Comparison of ENCODE assay signal across 8 cellular contexts in the genomic region with DNA sequence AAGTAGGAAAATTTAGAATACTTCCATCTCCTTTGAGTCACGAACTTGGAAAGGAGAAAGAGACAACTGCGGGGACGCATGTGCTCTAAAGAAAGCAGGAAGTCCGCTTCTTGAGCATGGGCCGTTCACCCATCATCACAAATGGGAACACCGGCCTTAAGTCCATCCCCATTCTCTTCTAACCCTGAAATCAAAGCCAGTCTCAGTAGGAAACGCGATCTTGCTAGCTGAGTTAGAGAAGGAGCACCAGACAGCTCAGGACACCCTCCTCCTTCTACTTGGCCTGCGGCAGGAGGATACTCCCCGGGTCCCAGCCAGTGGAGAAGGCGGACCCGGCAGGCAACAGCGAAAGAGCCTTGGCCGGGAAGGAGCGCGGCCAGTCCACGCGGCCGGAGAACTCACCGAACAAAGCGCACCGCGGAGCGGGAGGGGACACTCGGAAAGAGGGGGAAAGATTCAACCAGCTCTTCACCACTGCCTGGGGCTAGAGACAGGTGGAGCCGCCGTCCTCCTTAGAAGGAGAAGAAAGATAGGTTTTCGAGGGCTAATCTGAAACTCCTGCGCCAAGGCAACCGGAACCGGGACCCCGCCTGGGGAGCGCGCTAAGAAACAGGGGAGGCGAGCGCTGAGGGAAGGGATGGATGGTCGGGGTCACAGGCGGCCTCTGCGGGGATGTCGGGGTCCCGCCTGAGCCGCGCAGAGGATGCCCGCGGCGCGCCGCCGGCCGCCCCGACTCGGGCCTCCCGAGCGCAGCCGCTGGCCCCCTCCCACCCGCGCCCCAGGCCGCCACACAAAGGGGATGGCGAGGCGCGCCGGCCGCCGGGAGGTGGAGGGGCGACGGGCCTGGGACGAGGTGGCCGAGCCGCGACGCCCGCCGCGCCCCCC. TPM values are rescaled to one million over a fixed set of nuclear protein-coding genes. Genes with fewer than 3 reads are reported as not detected.
A peak's percentile ranks its signal among the peaks of the same experiment; 100 is the strongest.
DNase-seq lines count a peak whose midpoint lies in the region; ATAC-seq and TF ChIP-seq lines count a peak whose summit lies in the region.

No MANE protein-coding gene starts in this region.

- H4K20me1 ChIP-seq in hepatocyte (ENCODE audit: insufficient read depth, poor library complexity, severe bottlenecking): peaks cover 28% of the 10 kb centered on the region

- H3K9me2 ChIP-seq in hepatocyte (replicated peaks; ENCODE audit: insufficient read depth): no peaks in the 10 kb centered on the region

- H3K36me3 ChIP-seq in hepatocyte (replicated peaks; ENCODE audit: insufficient read depth, low read depth): no peaks in the 10 kb centered on the region

- H3K4me3 ChIP-seq in hepatocyte: peak overlapping the region; percentile 76

- peak overlapping the region; percentile 90 for H3K27ac ChIP-seq in angular gyrus (ENCODE audit: low read depth, low read length)
- H3K27ac ChIP-seq in hepatocyte: peak overlapping the region; percentile 95

- peak overlapping the region; percentile 43 for H2AFZ ChIP-seq in hepatocyte

- TF ChIP-seq CTCF in hepatocyte (IDR thresholded peaks at IDR 0.05; ENCODE audit: poor library complexity): no peak

- H3K4me2 ChIP-seq in hepatocyte: peak overlapping the region; percentile 84

- under 1% methylated on average over 57 of the region's 74 CpGs for WGBS in hepatocyte (ENCODE audit: low lambda C conversion rate, missing lambda C conversion rate)

- peaks cover 6% of the 10 kb centered on the region for H3K4me1 ChIP-seq in hepatocyte (ENCODE audit: insufficient read depth)

- H3K9me3 ChIP-seq in hepatocyte (ENCODE audit: low read depth): no peaks in the 10 kb centered on the region

- DNase-seq in ELR (ENCODE audit: low read depth) (peak; percentile 76), HT-29 (ENCODE audit: low spot score) (peak; percentile 57), SKM-1 (lab: John Stamatoyannopoulos, UW; ENCODE audit: unreplicated experiment) (peak; percentile 8), hepatocyte (ENCODE audit: low spot score) (peak; percentile 69), renal cortical epithelial cell (ENCODE audit: low read depth) (peak; percentile 67), NCI-H1436 treated with DMSO at 0.1 percent for 48 hours (lab: John Stamatoyannopoulos, UW) (no peak)

- ATAC-seq in GM21367 (IDR thresholded peaks at IDR 0.05; ENCODE audit: unreplicated experiment): peak; percentile 23

- peaks cover 46% of the 10 kb centered on the region for H3K79me2 ChIP-seq in hepatocyte

- H3K27me3 ChIP-seq in hepatocyte: no peaks in the 10 kb centered on the region

RNA-seq across cellular contexts. Expression of a gene that starts 0.8 kb away (rescaled TPM):
- total RNA-seq in HT-29 (2014; rRNA removed; shearing (Covaris generic)): 12.7 and 19.6 TPM in 2 replicates
- total RNA-seq in hepatocyte (44.7 and 45.3 TPM in 2 replicates), renal cortical epithelial cell (105 and 195 TPM in 2 replicates)
- 7.7 and 9.3 TPM in 2 replicates for polyA plus RNA-seq in hepatocyte
